Comparison of ENCODE assay signal across 7 cellular contexts in the genomic region with DNA sequence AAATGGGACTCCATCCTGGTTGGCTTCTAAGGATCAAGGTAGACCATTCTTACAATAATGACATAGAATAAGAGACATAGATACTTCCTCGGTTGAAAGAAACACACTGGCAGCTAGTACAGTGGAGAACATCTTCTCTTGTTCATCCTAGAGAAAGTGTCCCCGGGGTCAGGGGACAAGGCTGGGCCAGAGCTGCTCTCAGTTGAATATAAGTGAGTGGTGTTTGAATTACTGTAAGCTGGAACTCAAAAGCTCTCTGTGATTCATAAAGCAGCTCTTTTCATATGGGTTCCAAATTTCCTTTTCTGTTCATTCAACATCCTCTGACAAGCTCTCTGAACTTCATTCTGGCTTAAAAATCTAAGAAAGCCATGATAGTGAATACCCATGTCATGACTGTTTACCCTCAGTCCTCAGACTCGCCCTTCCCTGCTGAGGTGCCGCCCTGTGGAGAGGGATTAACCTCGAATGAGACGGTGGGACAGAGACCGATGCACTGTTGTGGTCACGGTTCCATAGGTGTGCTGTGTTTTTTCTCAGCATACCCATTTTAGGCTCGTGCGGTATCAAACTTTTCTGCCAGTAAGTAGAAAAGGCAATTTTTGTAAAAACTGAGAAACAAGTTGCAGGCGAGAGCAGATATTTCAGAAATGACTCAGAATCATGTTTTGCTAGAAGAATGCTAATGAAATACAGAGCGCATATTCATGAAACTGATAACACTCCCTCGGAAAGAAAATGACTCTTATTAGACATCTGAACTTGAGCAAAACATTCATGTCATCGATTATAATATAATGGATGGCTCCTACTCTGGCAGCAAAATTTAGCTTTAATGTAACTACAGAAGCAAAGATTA.
DNase-seq lines count a peak whose midpoint lies in the region; FAIRE-seq and TF ChIP-seq lines count a peak whose summit lies in the region.
"Not testable (repeated sequence)": the region's sequence is repeated elsewhere in the genome, so short reads cannot be mapped to it uniquely, and the experiment has no call there.

No MANE protein-coding gene starts in this region.

- TF ChIP-seq POLR2A in H54 (IDR thresholded peaks at IDR 0.05; ENCODE audit: low read depth, low read length): not testable (repeated sequence)

- not testable (repeated sequence) for H3K79me2 ChIP-seq in hepatocyte; smooth muscle cell (ENCODE audit: low read depth)

- H3K36me3 Mint-ChIP-seq in activated CD4-positive, alpha-beta memory T cell treated with anti-CD3 and anti-CD28 coated beads for 36 hours; activated naive CD8-positive, alpha-beta T cell; endodermal cell (ENCODE audit: low read depth): not testable (repeated sequence)

- peaks cover 20% of the 10 kb centered on the region for H3K27me3 Mint-ChIP-seq in activated CD4-positive, alpha-beta memory T cell treated with anti-CD3 and anti-CD28 coated beads for 36 hours
- H3K27me3 Mint-ChIP-seq in activated naive CD8-positive, alpha-beta T cell; endodermal cell (ENCODE audit: insufficient read depth): not testable (repeated sequence)

- peak; percentile 84 for FAIRE-seq in H54 (lab: Jason Lieb, UNC)
- FAIRE-seq in RCC 7860 (lab: Jason Lieb, UNC): peak; percentile 83

- H3K27ac ChIP-seq in endodermal cell (ENCODE audit: low read depth, low read length): not testable (repeated sequence)
- peak overlapping the region; percentile 60 for H3K27ac ChIP-seq in hepatocyte
- H3K27ac ChIP-seq in smooth muscle cell (ENCODE audit: low read depth): peak overlapping the region; percentile 85

- 98% methylated on average over 2 of the region's 14 CpGs; no CpG with 5 or more reads in 1 of the 2 experiments for WGBS in endodermal cell (ENCODE audit: insufficient coverage in 1 of 2, insufficient read length in 1 of 2), 2 experiments
- 69% methylated on average over 6 of the region's 14 CpGs for WGBS in hepatocyte (ENCODE audit: low lambda C conversion rate, missing lambda C conversion rate)
- 28% methylated on average over 9 of the region's 14 CpGs for WGBS in smooth muscle cell (ENCODE audit: low lambda C conversion rate)

- H3K4me3 ChIP-seq in endodermal cell (ENCODE audit: low read length); hepatocyte; smooth muscle cell: not testable (repeated sequence)

- H3K27ac Mint-ChIP-seq in activated CD4-positive, alpha-beta memory T cell treated with anti-CD3 and anti-CD28 coated beads for 36 hours: peak overlapping the region; percentile 91
- peak overlapping the region; percentile 81 for H3K27ac Mint-ChIP-seq in activated naive CD8-positive, alpha-beta T cell
- not testable (repeated sequence) for H3K27ac Mint-ChIP-seq in endodermal cell

- not testable (repeated sequence) for DNase-seq in H54 (ENCODE audit: insufficient read length, low spot score); hepatocyte (ENCODE audit: low spot score); smooth muscle cell (lab: John Stamatoyannopoulos, UW; ENCODE audit: unreplicated experiment)
- DNase-seq in RCC 7860 (ENCODE audit: low spot score) (peak; percentile 3), endodermal cell (peak; percentile 5)
- DNase-seq in activated CD4-positive, alpha-beta memory T cell treated with anti-CD3 and anti-CD28 coated beads for 36 hours: peak; percentile 34

- H2AFZ ChIP-seq in hepatocyte; smooth muscle cell (ENCODE audit: low read depth): not testable (repeated sequence)

- H3K9me3 ChIP-seq in endodermal cell (ENCODE audit: control insufficient read depth, low read length); hepatocyte (ENCODE audit: low read depth); smooth muscle cell (replicated peaks; ENCODE audit: low read depth): not testable (repeated sequence)

- not testable (repeated sequence) for H3K9me2 ChIP-seq in hepatocyte (replicated peaks; ENCODE audit: insufficient read depth)

- not testable (repeated sequence) for H3K9ac ChIP-seq in endodermal cell (ENCODE audit: extremely low read depth, low read length, poor library complexity, severe bottlenecking); smooth muscle cell (ENCODE audit: low read depth)

- not testable (repeated sequence) for TF ChIP-seq CTCF in endodermal cell (conservative IDR thresholded peaks at IDR 0.05); hepatocyte (IDR thresholded peaks at IDR 0.05; ENCODE audit: poor library complexity); smooth muscle cell (IDR thresholded peaks at IDR 0.05; ENCODE audit: borderline replicate concordance, insufficient read depth, poor library complexity, severe bottlenecking)

- not testable (repeated sequence) for H3F3A ChIP-seq in smooth muscle cell (ENCODE audit: low read depth)

- H3K4me2 ChIP-seq in hepatocyte: not testable (repeated sequence)
- peak overlapping the region; percentile 65 for H3K4me2 ChIP-seq in smooth muscle cell

- intact Hi-C loops in activated CD4-positive, alpha-beta memory T cell treated with anti-CD3 and anti-CD28 coated beads for 36 hours (cut with micrococcal nuclease): not testable (repeated sequence)

- H3K9me3 Mint-ChIP-seq in activated CD4-positive, alpha-beta memory T cell treated with anti-CD3 and anti-CD28 coated beads for 36 hours; activated naive CD8-positive, alpha-beta T cell (ENCODE audit: low read depth): not testable (repeated sequence)
- peaks cover 18% of the 10 kb centered on the region for H3K9me3 Mint-ChIP-seq in endodermal cell

- not testable (repeated sequence) for H3K4me1 ChIP-seq in endodermal cell (ENCODE audit: control insufficient read depth, insufficient read depth, low read length); hepatocyte (ENCODE audit: insufficient read depth)
- H3K4me1 ChIP-seq in smooth muscle cell (ENCODE audit: low read depth): peaks cover 13% of the 10 kb centered on the region

- not testable (repeated sequence) for H3K27me3 ChIP-seq in endodermal cell (ENCODE audit: control insufficient read depth, insufficient read depth, low read length, poor library complexity, severe bottlenecking); hepatocyte; smooth muscle cell (ENCODE audit: low read depth)

- peak overlapping the region; percentile 48 for H3K4me3 Mint-ChIP-seq in activated CD4-positive, alpha-beta memory T cell treated with anti-CD3 and anti-CD28 coated beads for 36 hours
- peak overlapping the region; percentile 52 for H3K4me3 Mint-ChIP-seq in activated naive CD8-positive, alpha-beta T cell
- not testable (repeated sequence) for H3K4me3 Mint-ChIP-seq in endodermal cell

- POLR2A ChIA-PET in activated CD4-positive, alpha-beta memory T cell treated with anti-CD3 and anti-CD28 coated beads for 36 hours (lab: Charles Lee): not testable (repeated sequence)

- H3K4me1 Mint-ChIP-seq in activated CD4-positive, alpha-beta memory T cell treated with anti-CD3 and anti-CD28 coated beads for 36 hours (ENCODE audit: low read depth): peaks cover 40% of the 10 kb centered on the region
- not testable (repeated sequence) for H3K4me1 Mint-ChIP-seq in activated naive CD8-positive, alpha-beta T cell (ENCODE audit: low read depth)
- peaks cover 19% of the 10 kb centered on the region for H3K4me1 Mint-ChIP-seq in endodermal cell

- H4K20me1 ChIP-seq in hepatocyte (ENCODE audit: insufficient read depth, poor library complexity, severe bottlenecking); smooth muscle cell (ENCODE audit: low read depth): not testable (repeated sequence)

- CTCF ChIA-PET in activated CD4-positive, alpha-beta memory T cell treated with anti-CD3 and anti-CD28 coated beads for 36 hours (lab: Charles Lee): not testable (repeated sequence)

- not testable (repeated sequence) for H3K36me3 ChIP-seq in endodermal cell (ENCODE audit: control insufficient read depth, insufficient read depth, low read length); hepatocyte (replicated peaks; ENCODE audit: insufficient read depth, low read depth); smooth muscle cell (ENCODE audit: low read depth)
